Comparison of ENCODE assay signal across 8 cellular contexts in the genomic region with DNA sequence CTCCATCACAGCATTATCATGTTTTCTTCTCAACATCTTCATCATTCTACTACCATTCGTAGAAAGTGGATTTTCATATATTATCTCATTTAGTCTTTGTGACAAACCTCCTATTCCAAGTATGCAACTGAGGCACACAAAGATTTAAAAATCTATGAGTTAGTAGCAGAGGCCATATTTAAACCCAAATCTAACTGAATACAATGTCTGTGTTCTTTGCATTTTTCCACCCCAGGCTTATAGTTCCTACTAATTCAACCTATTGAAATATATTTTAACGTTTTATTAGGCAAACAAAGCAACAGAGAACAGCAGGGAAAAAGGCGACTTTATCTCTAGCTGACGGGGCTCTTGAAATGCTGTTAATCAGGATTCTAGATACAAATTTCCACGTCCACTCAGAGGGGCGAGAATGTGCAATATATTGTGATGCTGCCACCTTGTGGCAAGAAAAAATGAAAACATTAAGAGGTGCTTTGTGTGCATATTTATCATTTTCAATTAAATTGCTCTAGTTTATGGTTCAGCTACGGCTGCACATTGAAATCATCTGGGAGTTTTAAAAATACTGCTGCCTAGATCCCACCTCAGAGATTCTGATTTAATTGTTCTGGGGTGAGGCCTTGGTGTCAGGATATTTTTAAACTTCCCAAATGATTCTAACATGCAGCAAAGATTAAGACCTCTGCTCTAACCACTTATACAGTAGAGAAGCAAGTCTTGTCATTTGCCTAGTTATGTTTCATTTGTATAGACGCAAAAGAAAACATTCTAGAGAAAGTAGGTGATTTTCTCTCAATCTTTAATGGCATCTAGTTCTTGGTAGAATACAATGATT.
DNase-seq lines count a peak whose midpoint lies in the region; ATAC-seq and TF ChIP-seq lines count a peak whose summit lies in the region.

No MANE protein-coding gene starts in this region.

- H3K4me3 ChIP-seq in BJ (ENCODE audit: low read depth, low read length) (no peak overlapping the region), mucosa of descending colon (no peak overlapping the region)

- no peaks in the 10 kb centered on the region for H3K4me1 ChIP-seq in mucosa of descending colon (ENCODE audit: low read depth)

- intact Hi-C loops in mucosa of descending colon (cut with DNase I, micrococcal nuclease): loop anchor here in 1 of 2 donors (5.0 kb wide), 1 partner anchor 247 kb away; no protein-coding TSS in a partner anchor

- DNase-seq in BJ (ENCODE audit: low read depth): no peak
- DNase-seq in OCI-M1 (lab: John Stamatoyannopoulos, UW): peak; percentile 86
- DNase-seq in dermis microvascular lymphatic vessel endothelial cell (ENCODE audit: low read depth in 2 of 2): peak; percentile 51 to 69
- DNase-seq in mucosa of descending colon: peak in 1 of 3 donors; percentile 56
- no peak for DNase-seq in ecto neural progenitor cell (ENCODE audit: low spot score)
- DNase-seq in GM19240 (ENCODE audit: insufficient read length, low spot score): no peak

- CTCF ChIA-PET in BJ (lab: Yijun Ruan, JAX): interaction anchor here (0.6 to 4.1 kb wide), 15 partner anchors 10 to 960 kb away, joined by 3 to 19 read pairs (median 4); no protein-coding TSS in a partner anchor

- POLR2A ChIA-PET in BJ (lab: Charles Lee): no interaction called here

- H3K36me3 ChIP-seq in BJ (ENCODE audit: control insufficient read depth, insufficient read depth, low read length) (no peaks in the 10 kb centered on the region), mucosa of descending colon (ENCODE audit: low read depth) (no peaks in the 10 kb centered on the region)

- ATAC-seq in GM18861 (IDR thresholded peaks at IDR 0.05; ENCODE audit: unreplicated experiment) (peak; percentile 76), HG03558 (IDR thresholded peaks at IDR 0.05; ENCODE audit: extremely low read depth, unreplicated experiment) (peak; percentile 45), mucosa of descending colon (peak; percentile 38)

- no peaks in the 10 kb centered on the region for H3K9me3 ChIP-seq in mucosa of descending colon

- TF ChIP-seq CTCF in BJ (IDR thresholded peaks at IDR 0.05; ENCODE audit: insufficient read depth, low read depth, low read length) (peak; percentile 57), mucosa of descending colon (IDR thresholded peaks at IDR 0.05) (no peak)

- H3K27me3 ChIP-seq in BJ (ENCODE audit: control insufficient read depth, insufficient read depth, low read length): no peaks in the 10 kb centered on the region

Comparison
In these comparisons a context has a peak if more than half of its experiments do, and no peak if none do; other contexts are left out.
1. DNase-seq: peak in OCI-M1 (single experiment) and dermis microvascular lymphatic vessel endothelial cell (2 of 2); none in BJ (single experiment), ecto neural progenitor cell (single experiment) and GM19240 (single experiment).
2. Peak in every context shown above with its lines, with median percentiles within 50 percentile points of each other: ATAC-seq.